1 cellular context compared by ENCODE assay signal in the genomic region with DNA sequence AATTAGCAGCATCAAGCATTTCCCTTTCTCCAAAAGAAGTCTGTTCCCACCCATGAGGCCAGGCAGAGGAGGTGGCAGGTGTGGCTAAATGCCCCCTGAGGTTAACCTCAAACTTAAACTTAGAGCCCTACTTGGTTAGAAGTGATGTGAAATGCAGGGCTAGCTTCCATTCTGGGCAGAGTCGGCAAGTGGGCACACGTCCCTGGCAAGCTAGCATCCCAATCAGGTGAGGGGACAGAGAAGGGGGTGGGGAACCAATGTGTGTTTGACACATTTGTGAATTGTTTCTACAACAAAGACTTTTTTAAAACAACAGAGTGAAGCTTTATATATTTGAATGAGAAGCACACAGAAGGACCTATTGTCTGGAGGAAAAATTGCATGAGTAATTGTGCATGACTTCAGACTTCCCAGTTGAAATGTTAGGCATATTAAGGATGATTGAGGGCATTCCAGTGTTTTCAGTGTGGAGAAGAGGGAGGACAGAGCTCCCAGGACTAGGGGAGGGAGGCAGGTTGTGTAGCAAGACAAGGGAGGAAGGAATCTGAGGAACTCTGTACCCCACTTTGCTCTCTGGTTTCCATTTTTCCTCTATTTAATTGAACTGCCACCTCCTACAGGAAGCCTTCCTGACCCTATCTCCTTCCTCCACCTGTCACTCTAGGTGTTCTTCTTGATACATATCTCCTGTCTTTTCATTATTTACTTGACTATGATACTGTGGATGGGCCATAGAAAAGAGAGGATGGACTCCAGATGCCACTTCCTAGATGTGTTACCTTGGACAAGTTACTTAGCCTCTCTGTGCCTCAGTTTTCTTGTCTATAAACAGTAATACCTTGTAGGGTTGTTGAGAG.
TF ChIP-seq lines count a peak whose summit lies in the region.

No MANE protein-coding gene starts in this region.

TF ChIP-seq in K562, 482 proteins besides CTCF, POLR2A, EP300 and RAD21 (continued from another document):
- TF ChIP-seq, protein P1, sequence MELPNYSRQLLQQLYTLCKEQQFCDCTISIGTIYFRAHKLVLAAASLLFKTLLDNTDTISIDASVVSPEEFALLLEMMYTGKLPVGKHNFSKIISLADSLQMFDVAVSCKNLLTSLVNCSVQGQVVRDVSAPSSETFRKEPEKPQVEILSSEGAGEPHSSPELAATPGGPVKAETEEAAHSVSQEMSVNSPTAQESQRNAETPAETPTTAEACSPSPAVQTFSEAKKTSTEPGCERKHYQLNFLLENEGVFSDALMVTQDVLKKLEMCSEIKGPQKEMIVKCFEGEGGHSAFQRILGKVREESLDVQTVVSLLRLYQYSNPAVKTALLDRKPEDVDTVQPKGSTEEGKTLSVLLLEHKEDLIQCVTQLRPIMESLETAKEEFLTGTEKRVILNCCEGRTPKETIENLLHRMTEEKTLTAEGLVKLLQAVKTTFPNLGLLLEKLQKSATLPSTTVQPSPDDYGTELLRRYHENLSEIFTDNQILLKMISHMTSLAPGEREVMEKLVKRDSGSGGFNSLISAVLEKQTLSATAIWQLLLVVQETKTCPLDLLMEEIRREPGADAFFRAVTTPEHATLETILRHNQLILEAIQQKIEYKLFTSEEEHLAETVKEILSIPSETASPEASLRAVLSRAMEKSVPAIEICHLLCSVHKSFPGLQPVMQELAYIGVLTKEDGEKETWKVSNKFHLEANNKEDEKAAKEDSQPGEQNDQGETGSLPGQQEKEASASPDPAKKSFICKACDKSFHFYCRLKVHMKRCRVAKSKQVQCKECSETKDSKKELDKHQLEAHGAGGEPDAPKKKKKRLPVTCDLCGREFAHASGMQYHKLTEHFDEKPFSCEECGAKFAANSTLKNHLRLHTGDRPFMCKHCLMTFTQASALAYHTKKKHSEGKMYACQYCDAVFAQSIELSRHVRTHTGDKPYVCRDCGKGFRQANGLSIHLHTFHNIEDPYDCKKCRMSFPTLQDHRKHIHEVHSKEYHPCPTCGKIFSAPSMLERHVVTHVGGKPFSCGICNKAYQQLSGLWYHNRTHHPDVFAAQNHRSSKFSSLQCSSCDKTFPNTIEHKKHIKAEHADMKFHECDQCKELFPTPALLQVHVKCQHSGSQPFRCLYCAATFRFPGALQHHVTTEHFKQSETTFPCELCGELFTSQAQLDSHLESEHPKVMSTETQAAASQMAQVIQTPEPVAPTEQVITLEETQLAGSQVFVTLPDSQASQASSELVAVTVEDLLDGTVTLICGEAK (IDR thresholded peaks at IDR 0.05), result no peak
- TF ChIP-seq, protein P1 (CRISPR knock-in tag; IDR thresholded peaks at IDR 0.05), result no peak
- TF ChIP-seq, protein P2, sequence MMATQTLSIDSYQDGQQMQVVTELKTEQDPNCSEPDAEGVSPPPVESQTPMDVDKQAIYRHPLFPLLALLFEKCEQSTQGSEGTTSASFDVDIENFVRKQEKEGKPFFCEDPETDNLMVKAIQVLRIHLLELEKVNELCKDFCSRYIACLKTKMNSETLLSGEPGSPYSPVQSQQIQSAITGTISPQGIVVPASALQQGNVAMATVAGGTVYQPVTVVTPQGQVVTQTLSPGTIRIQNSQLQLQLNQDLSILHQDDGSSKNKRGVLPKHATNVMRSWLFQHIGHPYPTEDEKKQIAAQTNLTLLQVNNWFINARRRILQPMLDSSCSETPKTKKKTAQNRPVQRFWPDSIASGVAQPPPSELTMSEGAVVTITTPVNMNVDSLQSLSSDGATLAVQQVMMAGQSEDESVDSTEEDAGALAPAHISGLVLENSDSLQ (IDR thresholded peaks at IDR 0.05), result peak; percentile 46; the same call in 1 of the 2 replicates
- TF ChIP-seq ETV5 (CRISPR knock-in tag; IDR thresholded peaks at IDR 0.05; ENCODE audit: low read depth) (no peak), ZNF436 (CRISPR knock-in tag; IDR thresholded peaks at IDR 0.05) (peak; percentile 89), EP400 (IDR thresholded peaks at IDR 0.05) (no peak), SMC3 (conservative IDR thresholded peaks at IDR 0.05; ENCODE audit: insufficient read depth, low read depth, low read length) (no peak), HDGF (IDR thresholded peaks at IDR 0.05) (0 out of 2 replicates have a peak, but pooled peaks have one; percentile 33), HDAC2 (IDR thresholded peaks at IDR 0.05) (peak; percentile 80), SMARCC2 (IDR thresholded peaks at IDR 0.05; ENCODE audit: low read depth) (no peak), CHD4 (IDR thresholded peaks at IDR 0.05; ENCODE audit: insufficient read depth, insufficient replicate concordance, low read depth, low read length, poor library complexity, severe bottlenecking) (peak; percentile 29), RBM25 (IDR thresholded peaks at IDR 0.05; ENCODE audit: low read depth, low read length, severe bottlenecking) (peak; percentile 83), CBX3 (IDR thresholded peaks at IDR 0.05; ENCODE audit: borderline replicate concordance in 1 of 2, low read length in 2 of 2) (0 out of 3 replicates have a peak, but pooled peaks of 1 of the 2 experiments have one; percentile 9), PHF20 (IDR thresholded peaks at IDR 0.05; ENCODE audit: partially characterized antibody) (peak; percentile 24), IFI16 (CRISPR knock-in tag; IDR thresholded peaks at IDR 0.05) (0 out of 2 replicates have a peak, but pooled peaks have one; percentile 17), SMARCA5 (IDR thresholded peaks at IDR 0.05) (0 out of 2 replicates have a peak, but pooled peaks have one; percentile 65), WHSC1 (IDR thresholded peaks at IDR 0.05; ENCODE audit: low read length) (no peak), ZFP36 (IDR thresholded peaks at IDR 0.05; ENCODE audit: low read depth, low read length, partially characterized antibody) (peak; percentile 99), KDM1A (IDR thresholded peaks at IDR 0.05) (peak; percentile 61 to 80), ZEB2 (IDR thresholded peaks at IDR 0.05) (0 out of 2 replicates have a peak, but pooled peaks have one; percentile 42)
- TF ChIP-seq, protein P3, sequence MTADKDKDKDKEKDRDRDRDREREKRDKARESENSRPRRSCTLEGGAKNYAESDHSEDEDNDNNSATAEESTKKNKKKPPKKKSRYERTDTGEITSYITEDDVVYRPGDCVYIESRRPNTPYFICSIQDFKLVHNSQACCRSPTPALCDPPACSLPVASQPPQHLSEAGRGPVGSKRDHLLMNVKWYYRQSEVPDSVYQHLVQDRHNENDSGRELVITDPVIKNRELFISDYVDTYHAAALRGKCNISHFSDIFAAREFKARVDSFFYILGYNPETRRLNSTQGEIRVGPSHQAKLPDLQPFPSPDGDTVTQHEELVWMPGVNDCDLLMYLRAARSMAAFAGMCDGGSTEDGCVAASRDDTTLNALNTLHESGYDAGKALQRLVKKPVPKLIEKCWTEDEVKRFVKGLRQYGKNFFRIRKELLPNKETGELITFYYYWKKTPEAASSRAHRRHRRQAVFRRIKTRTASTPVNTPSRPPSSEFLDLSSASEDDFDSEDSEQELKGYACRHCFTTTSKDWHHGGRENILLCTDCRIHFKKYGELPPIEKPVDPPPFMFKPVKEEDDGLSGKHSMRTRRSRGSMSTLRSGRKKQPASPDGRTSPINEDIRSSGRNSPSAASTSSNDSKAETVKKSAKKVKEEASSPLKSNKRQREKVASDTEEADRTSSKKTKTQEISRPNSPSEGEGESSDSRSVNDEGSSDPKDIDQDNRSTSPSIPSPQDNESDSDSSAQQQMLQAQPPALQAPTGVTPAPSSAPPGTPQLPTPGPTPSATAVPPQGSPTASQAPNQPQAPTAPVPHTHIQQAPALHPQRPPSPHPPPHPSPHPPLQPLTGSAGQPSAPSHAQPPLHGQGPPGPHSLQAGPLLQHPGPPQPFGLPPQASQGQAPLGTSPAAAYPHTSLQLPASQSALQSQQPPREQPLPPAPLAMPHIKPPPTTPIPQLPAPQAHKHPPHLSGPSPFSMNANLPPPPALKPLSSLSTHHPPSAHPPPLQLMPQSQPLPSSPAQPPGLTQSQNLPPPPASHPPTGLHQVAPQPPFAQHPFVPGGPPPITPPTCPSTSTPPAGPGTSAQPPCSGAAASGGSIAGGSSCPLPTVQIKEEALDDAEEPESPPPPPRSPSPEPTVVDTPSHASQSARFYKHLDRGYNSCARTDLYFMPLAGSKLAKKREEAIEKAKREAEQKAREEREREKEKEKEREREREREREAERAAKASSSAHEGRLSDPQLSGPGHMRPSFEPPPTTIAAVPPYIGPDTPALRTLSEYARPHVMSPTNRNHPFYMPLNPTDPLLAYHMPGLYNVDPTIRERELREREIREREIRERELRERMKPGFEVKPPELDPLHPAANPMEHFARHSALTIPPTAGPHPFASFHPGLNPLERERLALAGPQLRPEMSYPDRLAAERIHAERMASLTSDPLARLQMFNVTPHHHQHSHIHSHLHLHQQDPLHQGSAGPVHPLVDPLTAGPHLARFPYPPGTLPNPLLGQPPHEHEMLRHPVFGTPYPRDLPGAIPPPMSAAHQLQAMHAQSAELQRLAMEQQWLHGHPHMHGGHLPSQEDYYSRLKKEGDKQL (CRISPR knock-in tag; IDR thresholded peaks at IDR 0.05; ENCODE audit: borderline replicate concordance), result no peak
- TF ChIP-seq, protein P4, sequence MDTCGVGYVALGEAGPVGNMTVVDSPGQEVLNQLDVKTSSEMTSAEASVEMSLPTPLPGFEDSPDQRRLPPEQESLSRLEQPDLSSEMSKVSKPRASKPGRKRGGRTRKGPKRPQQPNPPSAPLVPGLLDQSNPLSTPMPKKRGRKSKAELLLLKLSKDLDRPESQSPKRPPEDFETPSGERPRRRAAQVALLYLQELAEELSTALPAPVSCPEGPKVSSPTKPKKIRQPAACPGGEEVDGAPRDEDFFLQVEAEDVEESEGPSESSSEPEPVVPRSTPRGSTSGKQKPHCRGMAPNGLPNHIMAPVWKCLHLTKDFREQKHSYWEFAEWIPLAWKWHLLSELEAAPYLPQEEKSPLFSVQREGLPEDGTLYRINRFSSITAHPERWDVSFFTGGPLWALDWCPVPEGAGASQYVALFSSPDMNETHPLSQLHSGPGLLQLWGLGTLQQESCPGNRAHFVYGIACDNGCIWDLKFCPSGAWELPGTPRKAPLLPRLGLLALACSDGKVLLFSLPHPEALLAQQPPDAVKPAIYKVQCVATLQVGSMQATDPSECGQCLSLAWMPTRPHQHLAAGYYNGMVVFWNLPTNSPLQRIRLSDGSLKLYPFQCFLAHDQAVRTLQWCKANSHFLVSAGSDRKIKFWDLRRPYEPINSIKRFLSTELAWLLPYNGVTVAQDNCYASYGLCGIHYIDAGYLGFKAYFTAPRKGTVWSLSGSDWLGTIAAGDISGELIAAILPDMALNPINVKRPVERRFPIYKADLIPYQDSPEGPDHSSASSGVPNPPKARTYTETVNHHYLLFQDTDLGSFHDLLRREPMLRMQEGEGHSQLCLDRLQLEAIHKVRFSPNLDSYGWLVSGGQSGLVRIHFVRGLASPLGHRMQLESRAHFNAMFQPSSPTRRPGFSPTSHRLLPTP (IDR thresholded peaks at IDR 0.05; ENCODE audit: borderline replicate concordance, extremely low read depth, insufficient read length), result peak; percentile 31
